Comparison of ENCODE assay signal across 8 cellular contexts in the genomic region with DNA sequence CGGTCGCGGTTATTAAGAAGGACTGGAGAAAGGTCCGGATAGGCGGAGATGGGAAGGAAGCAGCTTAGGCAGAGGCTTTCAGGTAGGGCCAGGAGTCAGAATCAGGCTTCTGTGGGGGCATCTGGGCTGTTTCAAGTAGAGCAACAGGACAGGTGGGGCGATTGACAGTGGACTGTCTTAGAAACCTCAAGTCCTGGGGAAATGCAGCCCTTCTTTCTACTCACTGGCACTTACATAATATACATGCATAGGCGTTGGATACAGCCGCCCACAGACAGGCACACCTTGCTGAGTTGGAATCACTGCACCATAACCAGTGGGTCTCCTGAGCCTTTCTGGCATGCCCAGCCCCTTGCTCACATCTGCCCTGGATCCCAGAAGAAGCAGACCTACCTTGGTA. TPM values are rescaled to one million over a fixed set of nuclear protein-coding genes. Genes with fewer than 3 reads are reported as not detected.
DNase-seq lines count a peak whose midpoint lies in the region; ATAC-seq and TF ChIP-seq lines count a peak whose summit lies in the region.

No MANE protein-coding gene starts in this region.

- H3K4me3 Mint-ChIP-seq in naive thymus-derived CD8-positive, alpha-beta T cell: peak overlapping the region; percentile 85 to 100 (median 96)

- H3K36me3 ChIP-seq in Loucy (ENCODE audit: insufficient read depth, low read length): no peaks in the 10 kb centered on the region

- H3K27ac ChIP-seq in coronary artery: peak overlapping the region; percentile 87 to 88

- peaks cover 37% of the 10 kb centered on the region for H3K4me1 ChIP-seq in Loucy (ENCODE audit: insufficient read depth, low read length, poor library complexity, severe bottlenecking)

- TF ChIP-seq CTCF in Loucy (conservative IDR thresholded peaks at IDR 0.05; ENCODE audit: low read length) (no peak), coronary artery (IDR thresholded peaks at IDR 0.05) (no peak)

- H3F3A ChIP-seq in Loucy (ENCODE audit: low read depth): no peaks in the 10 kb centered on the region

- H3K9ac ChIP-seq in Loucy (ENCODE audit: low read depth, low read length, poor library complexity, severe bottlenecking): peak overlapping the region; percentile 83

- H3K36me3 Mint-ChIP-seq in naive thymus-derived CD8-positive, alpha-beta T cell: peaks cover 0 to 33% (median 0%) of the 10 kb centered on the region in 3 donors

- H3K79me2 ChIP-seq in Loucy (ENCODE audit: insufficient read depth, low read length): peaks cover 58% of the 10 kb centered on the region

- H2AFZ ChIP-seq in Loucy (ENCODE audit: low read length): peak overlapping the region; percentile 86

- H3K4me3 ChIP-seq in Loucy (ENCODE audit: low read length, poor library complexity, severe bottlenecking) (peak overlapping the region; percentile 81), coronary artery (peak overlapping the region; percentile 88)

- H3K9me3 Mint-ChIP-seq in naive thymus-derived CD8-positive, alpha-beta T cell: no peaks in the 10 kb centered on the region

- H3K9me2 ChIP-seq in Loucy (replicated peaks; ENCODE audit: low read depth, low read length): no peaks in the 10 kb centered on the region

- POLR2A ChIA-PET in naive thymus-derived CD8-positive, alpha-beta T cell (lab: Charles Lee): interaction anchor here (0.8 to 7.5 kb wide), 4 partner anchors 15 to 47 kb away, joined by 3 to 192 read pairs (median 5); a partner anchor contains a TSS

- DNase-seq in AML-193 (lab: John Stamatoyannopoulos, UW) (peak; percentile 33 to 44), coronary artery (ENCODE audit: low spot score) (no peak)
- DNase-seq in naive thymus-derived CD8-positive, alpha-beta T cell: peak in 1 of 10 donors; percentile 15
- no peak for DNase-seq in stimulated activated CD4-positive, alpha-beta T cell treated with anti-CD3 and anti-CD28 coated beads, Interleukin-2, amount 100 ng/mL, for 48 hours
- DNase-seq in NK-92 treated with Interleukin-12 subunit alpha and Interleukin-12 subunit beta, amount 100 ng/mL, for 24 hours (lab: John Stamatoyannopoulos, UW): no peak

- no peaks in the 10 kb centered on the region for H3K27me3 ChIP-seq in Loucy (ENCODE audit: insufficient read depth, low read length, poor library complexity, severe bottlenecking)

- no peaks in the 10 kb centered on the region for H3K9me3 ChIP-seq in Loucy (ENCODE audit: insufficient read depth, low read depth, low read length)

- H3K27me3 Mint-ChIP-seq in naive thymus-derived CD8-positive, alpha-beta T cell: no peaks in the 10 kb centered on the region

- no peak for ATAC-seq in naive thymus-derived CD8-positive, alpha-beta T cell
- no peak for ATAC-seq in GM21717 (IDR thresholded peaks at IDR 0.05; ENCODE audit: unreplicated experiment)
- ATAC-seq in HG02970 (IDR thresholded peaks at IDR 0.05; ENCODE audit: low FRiP score, unreplicated experiment): no peak

- peaks cover 31% of the 10 kb centered on the region for H4K20me1 ChIP-seq in Loucy (ENCODE audit: insufficient read depth, low read length, poor library complexity, severe bottlenecking)

- H3K27ac Mint-ChIP-seq in naive thymus-derived CD8-positive, alpha-beta T cell: peak overlapping the region; percentile 95 to 99 (median 98)

- peaks cover 34 to 72% (median 64%) of the 10 kb centered on the region in 4 donors for H3K4me1 Mint-ChIP-seq in naive thymus-derived CD8-positive, alpha-beta T cell

- peak overlapping the region; percentile 89 for H3K4me2 ChIP-seq in Loucy (ENCODE audit: low read depth, low read length, poor library complexity, severe bottlenecking)

RNA-seq across cellular contexts. Expression of a gene that starts 0.7 kb away (rescaled TPM):
- 10 to 100 TPM; 40.6 to 44.7 TPM for total RNA-seq in naive thymus-derived CD8-positive, alpha-beta T cell
- 10 to 100 TPM; 54.5 to 73.9 (median 71.8) TPM for polyA plus RNA-seq in naive thymus-derived CD8-positive, alpha-beta T cell

RNA-seq across cellular contexts. Expression of a gene that starts 2.3 kb away (rescaled TPM):
- 10 to 100 TPM; 81.0 to 84.3 TPM for total RNA-seq in naive thymus-derived CD8-positive, alpha-beta T cell
- 10 to 100 TPM; 53.5 to 64.8 (median 55.6) TPM for polyA plus RNA-seq in naive thymus-derived CD8-positive, alpha-beta T cell

RNA-seq across cellular contexts. Expression of a gene that starts 26.1 kb away (rescaled TPM):
- 10 to 100 TPM; 40.3 to 40.8 TPM for total RNA-seq in naive thymus-derived CD8-positive, alpha-beta T cell
- 10 to 100 TPM; 12.9 to 14.0 (median 13.1) TPM for polyA plus RNA-seq in naive thymus-derived CD8-positive, alpha-beta T cell

Comparison
In these comparisons a context has a peak if more than half of its experiments do, and no peak if none do; other contexts are left out.
1. DNase-seq: peak in AML-193 (2 of 2); none in coronary artery (single experiment), stimulated activated CD4-positive, alpha-beta T cell treated with anti-CD3 and anti-CD28 coated beads, Interleukin-2, amount 100 ng/mL, for 48 hours (0 of 2) and NK-92 treated with Interleukin-12 subunit alpha and Interleukin-12 subunit beta, amount 100 ng/mL, for 24 hours (single experiment).